Comparison of ENCODE assay signal across 18 cellular contexts in genomic region chr7:134565643-134566136, GRCh38. TPM values are rescaled to one million over a fixed set of nuclear protein-coding genes. Genes with fewer than 3 reads are reported as not detected.
DNase-seq lines count a peak whose midpoint lies in the region; ATAC-seq and TF ChIP-seq lines count a peak whose summit lies in the region.
"Had no signal": no experiment of that assay in that cellular context is flagged by ENCODE, and none has a peak within 500 bp of the region (broad histone marks: within the 10 kb centered on the region; RNA-seq: fewer than 3 reads in every experiment).

No MANE protein-coding gene starts in this region.

- H3K9me3 Mint-ChIP-seq in mesothelial cell of epicardium: peaks cover 24% of the 10 kb centered on the region

- peak overlapping the region in 1 of 2 donors; percentile 64 for H3K27ac ChIP-seq in coronary artery

- DNase-seq in SIG-M5 treated with dmso at 0.1 percent for 504 hours (lab: John Stamatoyannopoulos, UW; ENCODE audit: unreplicated experiment) (peak; percentile 41), SIG-M5 (lab: John Stamatoyannopoulos, UW) (no peak), coronary artery (ENCODE audit: low spot score) (no peak), mesothelial cell of epicardium (ENCODE audit: low spot score in 2 of 2, unreplicated experiment in 2 of 2) (no peak), ureter (ENCODE audit: low spot score) (peak; percentile 54), NCI-H82 (lab: John Stamatoyannopoulos, UW) (no peak), OCI-M2 (lab: John Stamatoyannopoulos, UW; ENCODE audit: unreplicated experiment) (no peak)
- DNase-seq: 8988T; activated T-cell treated with anti-CD3 and anti-CD28 coated beads, Interleukin-2, amount 50 U/mL, for 48 hours; CD8-positive, alpha-beta memory T cell; glutamatergic neuron; NCI-H1092; NCI-H226; retina; stimulated activated CD4-positive, alpha-beta T cell treated with anti-CD3 and anti-CD28 coated beads, Interleukin-4, amount 100 ng/mL, for 24 hours had no signal

- no peaks in the 10 kb centered on the region for H3K27me3 Mint-ChIP-seq in mesothelial cell of epicardium (ENCODE audit: low read depth)

- peak overlapping the region; percentile 93 for H3K27ac Mint-ChIP-seq in mesothelial cell of epicardium
- H3K27ac Mint-ChIP-seq: CD8-positive, alpha-beta memory T cell had no signal

- H3K4me3 ChIP-seq in coronary artery: peak overlapping the region; percentile 14

- H3K36me3 Mint-ChIP-seq in mesothelial cell of epicardium: peaks cover 6% of the 10 kb centered on the region

- no peak for ATAC-seq in HG02588 (IDR thresholded peaks at IDR 0.05; ENCODE audit: unreplicated experiment)

- TF ChIP-seq CTCF in coronary artery (IDR thresholded peaks at IDR 0.05) (no peak), mesothelial cell of epicardium (IDR thresholded peaks at IDR 0.05; ENCODE audit: unreplicated experiment) (no peak)

- H3K4me1 Mint-ChIP-seq in mesothelial cell of epicardium: peaks cover 49% of the 10 kb centered on the region

- H3K4me3 Mint-ChIP-seq in mesothelial cell of epicardium: peak overlapping the region; percentile 34
- H3K4me3 Mint-ChIP-seq: CD8-positive, alpha-beta memory T cell had no signal

RNA-seq across cellular contexts. Expression of gene AKR1B15, which starts 16.8 kb away (rescaled TPM):
- total RNA-seq in mesothelial cell of epicardium: 1.7 to 1.9 TPM (median 1.8 TPM) in 3 replicates
- 1.6 TPM for total RNA-seq in ureter
- total RNA-seq: CD8-positive, alpha-beta memory T cell; kidney epithelial cell; T-helper 2 cell treated with Interferon-gamma antibody and Interleukin-4, amounts not matched to agents 100 ng/mL and 5 ng/mL, for 36 hours had no signal

RNA-seq across cellular contexts. Expression of gene AKR1B10, which starts 38.3 kb away (rescaled TPM):
- 0.29 to 0.31 TPM in 2 of 3 replicates, not detected in the other for total RNA-seq in mesothelial cell of epicardium
- total RNA-seq in ureter: 11.1 TPM
- total RNA-seq: CD8-positive, alpha-beta memory T cell; kidney epithelial cell; T-helper 2 cell treated with Interferon-gamma antibody and Interleukin-4, amounts not matched to agents 100 ng/mL and 5 ng/mL, for 36 hours had no signal

Comparison
In these comparisons a context has a peak if more than half of its experiments do, and no peak if none do; other contexts are left out.
1. DNase-seq: peak in SIG-M5 treated with dmso at 0.1 percent for 504 hours (single experiment) and ureter (single experiment); none in SIG-M5 (single experiment), coronary artery (single experiment), mesothelial cell of epicardium (0 of 2), NCI-H82 (single experiment) and OCI-M2 (single experiment).